In the genomic region with DNA sequence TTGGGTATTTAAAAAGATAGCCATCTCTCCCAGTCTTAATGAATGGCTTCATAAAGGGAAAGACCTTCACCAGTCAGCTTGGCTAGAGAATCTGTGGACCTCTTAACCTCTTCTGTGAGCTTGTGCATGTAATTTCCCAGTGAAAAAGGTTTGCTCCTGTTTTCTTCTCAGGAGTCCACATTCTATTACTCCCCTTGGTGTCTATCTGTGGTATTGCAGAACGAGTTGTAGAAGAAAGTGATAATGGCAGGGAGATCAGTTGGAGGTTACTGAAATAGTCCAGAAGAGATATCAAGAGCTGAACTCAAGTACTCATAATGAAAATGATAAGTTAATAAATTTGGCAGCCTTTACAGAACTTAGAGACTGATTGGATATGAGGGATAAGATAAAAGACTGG, we compare ENCODE assay signal across 11 cellular contexts. TPM values are rescaled to one million over a fixed set of nuclear protein-coding genes. Genes with fewer than 3 reads are reported as not detected.
DNase-seq lines count a peak whose midpoint lies in the region; ATAC-seq, FAIRE-seq and TF ChIP-seq lines count a peak whose summit lies in the region.
"Had no signal": no experiment of that assay in that cellular context is flagged by ENCODE, and none has a peak within 500 bp of the region (broad histone marks: within the 10 kb centered on the region; RNA-seq: fewer than 3 reads in every experiment).

No MANE protein-coding gene starts in this region.

- H3K9me3 Mint-ChIP-seq in HFFc6, result peaks cover 15% of the 10 kb centered on the region

- WGBS in SK-N-SH (ENCODE audit: low lambda C conversion rate), result 0% methylated on average over 1 of the region's 1 CpG
- WGBS in psoas muscle, 3 donors, result 20 to 33% (median 26%) methylated on average over 1 of the region's 1 CpG
- whole genome bisulfite sequencing in small intestine, 3 donors, result 18 to 35% (median 27%) methylated on average over 1 of the region's 1 CpG

- no peak overlapping the region for H3K9ac ChIP-seq in SK-N-SH

- POLR2A ChIA-PET in SK-N-SH (lab: Yijun Ruan, JAX), result no interaction called here

- no peaks in the 10 kb centered on the region for H3K9me2 ChIP-seq in SK-N-SH

- H3K4me1 ChIP-seq in SK-N-SH (ENCODE audit: control insufficient read depth in 1 of 2, insufficient read depth in 2 of 2, low read depth in 1 of 2, low read length in 1 of 2) (no peaks in the 10 kb centered on the region), psoas muscle (no peaks in the 10 kb centered on the region), small intestine (ENCODE audit: control insufficient read depth in 2 of 2, insufficient read depth in 1 of 2, low read depth in 1 of 2, low read length in 1 of 2) (no peaks in the 10 kb centered on the region)
- H3K4me1 ChIP-seq: ascending aorta had no signal

- H3F3A ChIP-seq in SK-N-SH (replicated peaks; ENCODE audit: insufficient read depth), result no peaks in the 10 kb centered on the region

- H3K27ac ChIP-seq in C4-2B (no peak overlapping the region), SK-N-SH (ENCODE audit: low read depth in 2 of 2, low read length in 1 of 2) (no peak overlapping the region), psoas muscle (no peak overlapping the region), small intestine (ENCODE audit: low read depth in 1 of 2, low read length in 1 of 2) (no peak overlapping the region)
- H3K27ac ChIP-seq: ascending aorta had no signal

- no peak overlapping the region for H3K4me2 ChIP-seq in SK-N-SH

- H3K27me3 Mint-ChIP-seq in HFFc6 (ENCODE audit: insufficient read depth), result no peaks in the 10 kb centered on the region; the same call in 1 of the 2 replicates

- TF ChIP-seq CTCF in C4-2B (conservative IDR thresholded peaks at IDR 0.05) (peak; percentile 22; the same call in 1 of the 2 replicates), HFFc6 (IDR thresholded peaks at IDR 0.05) (peak; percentile 53), SK-N-SH (IDR thresholded peaks at IDR 0.05) (peak; percentile 47), psoas muscle (IDR thresholded peaks at IDR 0.05) (no peak)

- no peak overlapping the region for H2AFZ ChIP-seq in SK-N-SH (ENCODE audit: low read depth)

- no peak overlapping the region for H3K27ac Mint-ChIP-seq in HFFc6

- no peaks in the 10 kb centered on the region for H4K20me1 ChIP-seq in SK-N-SH (ENCODE audit: insufficient read depth)

- H3K4me3 Mint-ChIP-seq in HFFc6, result no peak overlapping the region

- TF ChIP-seq EP300 in SK-N-SH (IDR thresholded peaks at IDR 0.05; ENCODE audit: borderline replicate concordance in 1 of 2, low read depth in 1 of 2, low read length in 1 of 2), result no peak

- no peaks in the 10 kb centered on the region; the same call in 1 of the 2 replicates for H3K27me3 ChIP-seq in SK-N-SH (ENCODE audit: insufficient read depth)
- H3K27me3 ChIP-seq in psoas muscle (ENCODE audit: insufficient read depth in 3 of 3, low read length in 2 of 3), result peaks cover 0 to 3% (median 0%) of the 10 kb centered on the region in 3 donors
- H3K27me3 ChIP-seq in small intestine (ENCODE audit: control insufficient read depth in 2 of 2, insufficient read depth in 2 of 2, low read length in 2 of 2), result no peaks in the 10 kb centered on the region
- H3K27me3 ChIP-seq: ascending aorta had no signal

- no peaks in the 10 kb centered on the region for H3K4me1 Mint-ChIP-seq in HFFc6 (ENCODE audit: low read depth)

- no peaks in the 10 kb centered on the region for H3K79me2 ChIP-seq in SK-N-SH (ENCODE audit: insufficient read depth)

- CTCF ChIA-PET in SK-N-SH (lab: Yijun Ruan, JAX), result no interaction called here

- H3K36me3 Mint-ChIP-seq in HFFc6 (ENCODE audit: low read depth), result no peaks in the 10 kb centered on the region

- peak; percentile 28 for DNase-seq in HFFc6
- DNase-seq in SK-N-SH, result peak; percentile 36
- peak; percentile 10 for DNase-seq in iPS-NIHi7 (ENCODE audit: extremely low spot score)
- no peak for DNase-seq in psoas muscle
- no peak for DNase-seq in small intestine
- DNase-seq: DMS79 treated with DMSO at 0.1 percent for 48 hours, islet precursor cell had no signal

- no peaks in the 10 kb centered on the region for H3K36me3 ChIP-seq in SK-N-SH (replicated peaks in 1 of 2; ENCODE audit: control insufficient read depth in 1 of 2, insufficient read depth in 2 of 2, low read length in 1 of 2)
- H3K36me3 ChIP-seq in psoas muscle (ENCODE audit: insufficient read depth in 1 of 2, low read depth in 1 of 2), result no peaks in the 10 kb centered on the region
- H3K36me3 ChIP-seq in small intestine (ENCODE audit: control insufficient read depth in 2 of 2, insufficient read depth in 2 of 2, low read length in 2 of 2), result no peaks in the 10 kb centered on the region
- H3K36me3 ChIP-seq: ascending aorta had no signal

- ATAC-seq in psoas muscle (no peak), GM21360 (IDR thresholded peaks at IDR 0.05; ENCODE audit: unreplicated experiment) (no peak), GM21526 (IDR thresholded peaks at IDR 0.05; ENCODE audit: low FRiP score, unreplicated experiment) (no peak)

- FAIRE-seq in small intestine (lab: Jason Lieb, UNC), result no peak

- H3K4me3 ChIP-seq in SK-N-SH (ENCODE audit: low read depth in 2 of 2, low read length in 1 of 2) (no peak overlapping the region), psoas muscle (no peak overlapping the region), small intestine (ENCODE audit: low read depth in 1 of 2, low read length in 2 of 2) (no peak overlapping the region)
- H3K4me3 ChIP-seq: ascending aorta had no signal

- peak; percentile 28; the same call in 1 of the 2 replicates for TF ChIP-seq RAD21 in SK-N-SH (IDR thresholded peaks at IDR 0.05; ENCODE audit: low read length)

- H3K9me3 ChIP-seq in SK-N-SH (no peaks in the 10 kb centered on the region), psoas muscle (peaks cover 6% of the 10 kb centered on the region), small intestine (ENCODE audit: control insufficient read depth, low read depth) (no peaks in the 10 kb centered on the region)
- H3K9me3 ChIP-seq: ascending aorta had no signal

- intact Hi-C loops in psoas muscle (cut with DNase I), result no loop called here

TF ChIP-seq in SK-N-SH, 30 proteins besides CTCF, POLR2A, EP300 and RAD21:
- TF ChIP-seq, protein P1, sequence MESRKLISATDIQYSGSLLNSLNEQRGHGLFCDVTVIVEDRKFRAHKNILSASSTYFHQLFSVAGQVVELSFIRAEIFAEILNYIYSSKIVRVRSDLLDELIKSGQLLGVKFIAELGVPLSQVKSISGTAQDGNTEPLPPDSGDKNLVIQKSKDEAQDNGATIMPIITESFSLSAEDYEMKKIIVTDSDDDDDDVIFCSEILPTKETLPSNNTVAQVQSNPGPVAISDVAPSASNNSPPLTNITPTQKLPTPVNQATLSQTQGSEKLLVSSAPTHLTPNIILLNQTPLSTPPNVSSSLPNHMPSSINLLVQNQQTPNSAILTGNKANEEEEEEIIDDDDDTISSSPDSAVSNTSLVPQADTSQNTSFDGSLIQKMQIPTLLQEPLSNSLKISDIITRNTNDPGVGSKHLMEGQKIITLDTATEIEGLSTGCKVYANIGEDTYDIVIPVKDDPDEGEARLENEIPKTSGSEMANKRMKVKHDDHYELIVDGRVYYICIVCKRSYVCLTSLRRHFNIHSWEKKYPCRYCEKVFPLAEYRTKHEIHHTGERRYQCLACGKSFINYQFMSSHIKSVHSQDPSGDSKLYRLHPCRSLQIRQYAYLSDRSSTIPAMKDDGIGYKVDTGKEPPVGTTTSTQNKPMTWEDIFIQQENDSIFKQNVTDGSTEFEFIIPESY (IDR thresholded peaks at IDR 0.05; ENCODE audit: borderline replicate concordance, low read depth), result no peak
- TF ChIP-seq TEAD4 (IDR thresholded peaks at IDR 0.05; ENCODE audit: borderline replicate concordance, insufficient read depth) (no peak), RCOR1 (IDR thresholded peaks at IDR 0.05; ENCODE audit: low read length) (no peak), RFX5 (IDR thresholded peaks at IDR 0.05; ENCODE audit: low read length) (no peak), GABPA (IDR thresholded peaks at IDR 0.05; ENCODE audit: low read depth) (no peak), GATA2 (CRISPR knock-in tag; IDR thresholded peaks at IDR 0.05) (no peak)
- TF ChIP-seq, protein P2, sequence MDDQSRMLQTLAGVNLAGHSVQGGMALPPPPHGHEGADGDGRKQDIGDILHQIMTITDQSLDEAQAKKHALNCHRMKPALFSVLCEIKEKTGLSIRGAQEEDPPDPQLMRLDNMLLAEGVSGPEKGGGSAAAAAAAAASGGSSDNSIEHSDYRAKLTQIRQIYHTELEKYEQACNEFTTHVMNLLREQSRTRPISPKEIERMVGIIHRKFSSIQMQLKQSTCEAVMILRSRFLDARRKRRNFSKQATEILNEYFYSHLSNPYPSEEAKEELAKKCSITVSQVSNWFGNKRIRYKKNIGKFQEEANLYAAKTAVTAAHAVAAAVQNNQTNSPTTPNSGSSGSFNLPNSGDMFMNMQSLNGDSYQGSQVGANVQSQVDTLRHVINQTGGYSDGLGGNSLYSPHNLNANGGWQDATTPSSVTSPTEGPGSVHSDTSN (IDR thresholded peaks at IDR 0.05), result no peak
- TF ChIP-seq, protein P3, sequence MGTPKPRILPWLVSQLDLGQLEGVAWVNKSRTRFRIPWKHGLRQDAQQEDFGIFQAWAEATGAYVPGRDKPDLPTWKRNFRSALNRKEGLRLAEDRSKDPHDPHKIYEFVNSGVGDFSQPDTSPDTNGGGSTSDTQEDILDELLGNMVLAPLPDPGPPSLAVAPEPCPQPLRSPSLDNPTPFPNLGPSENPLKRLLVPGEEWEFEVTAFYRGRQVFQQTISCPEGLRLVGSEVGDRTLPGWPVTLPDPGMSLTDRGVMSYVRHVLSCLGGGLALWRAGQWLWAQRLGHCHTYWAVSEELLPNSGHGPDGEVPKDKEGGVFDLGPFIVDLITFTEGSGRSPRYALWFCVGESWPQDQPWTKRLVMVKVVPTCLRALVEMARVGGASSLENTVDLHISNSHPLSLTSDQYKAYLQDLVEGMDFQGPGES (IDR thresholded peaks at IDR 0.05; ENCODE audit: low read depth, low read length), result no peak

RNA-seq across cellular contexts. Expression of a gene that starts 16.5 kb away (rescaled TPM):
- 10 to 100 TPM; 37.2 to 50.5 (median 46.3) TPM for total RNA-seq in HFFc6 (2021; fragmentation: NEBNext Ultra II Directional; extraction: Animal tissue kit (Norgen Biotek cat#: 25700))
- polyA plus RNA-seq in SK-N-SH (2012; rRNA removed) (23.9 and 31.6 TPM in 2 replicates), psoas muscle (10 to 100 TPM; 20.8 to 55.0 (median 29.9) TPM), small intestine (10 to 100 TPM; 26.8 to 34.4 (median 30.3) TPM)
- polyA plus RNA-seq in SK-N-SH (2012; cell fraction: cytosol; rRNA removed), result 45.7 and 54.1 TPM in 2 replicates
- polyA plus RNA-seq in SK-N-SH (2012; cell fraction: nucleus; rRNA removed), result 4.6 and 13.1 TPM in 2 replicates
- 10 to 100 TPM; 18.4 to 28.3 (median 22.1) TPM for total RNA-seq in psoas muscle

Comparison
In these comparisons a context has a peak if more than half of its experiments do, and no peak if none do; other contexts are left out.
1. DNase-seq: peak in HFFc6 (single experiment), SK-N-SH (single experiment) and iPS-NIHi7 (single experiment); none in psoas muscle (0 of 2) and small intestine (single experiment).